ENCODE assay signal across 14 cellular contexts in the genomic region with DNA sequence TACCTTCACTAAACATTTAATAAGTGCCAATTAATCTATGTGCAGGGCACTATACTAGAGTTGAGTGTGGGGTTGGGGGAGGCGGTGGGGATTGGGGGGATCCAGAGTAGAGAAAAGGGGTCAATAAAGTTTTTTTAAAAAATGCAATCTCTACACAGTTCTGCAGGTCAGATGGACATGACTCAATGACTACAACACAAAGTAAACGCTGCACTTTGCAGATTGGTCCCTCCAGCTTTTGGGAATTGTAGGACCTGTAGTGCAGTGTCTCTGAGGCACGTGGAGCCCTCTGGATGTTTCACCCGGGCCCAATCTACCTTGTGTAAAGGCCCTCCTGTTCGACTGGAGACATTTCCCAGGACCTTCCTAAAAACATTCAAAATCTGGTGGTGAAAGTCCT. TPM values are rescaled to one million over a fixed set of nuclear protein-coding genes. Genes with fewer than 3 reads are reported as not detected.
"Had no signal": no experiment of that assay in that cellular context is flagged by ENCODE, and none has a peak within 500 bp of the region (broad histone marks: within the 10 kb centered on the region; RNA-seq: fewer than 3 reads in every experiment).

No MANE protein-coding gene starts in this region.

- H3K4me3 Mint-ChIP-seq: naive thymus-derived CD8-positive, alpha-beta T cell; type B pancreatic cell had no signal

- H3K9me3 ChIP-seq: mucosa of descending colon, right atrium auricular region had no signal

- H3K27me3 Mint-ChIP-seq: naive thymus-derived CD8-positive, alpha-beta T cell; type B pancreatic cell had no signal

- H3K27ac Mint-ChIP-seq: naive thymus-derived CD8-positive, alpha-beta T cell; type B pancreatic cell had no signal

- H3K9me3 Mint-ChIP-seq: naive thymus-derived CD8-positive, alpha-beta T cell; type B pancreatic cell had no signal

- H3K4me1 Mint-ChIP-seq: naive thymus-derived CD8-positive, alpha-beta T cell had no signal

- H3K4me3 ChIP-seq: coronary artery, mucosa of descending colon, right atrium auricular region, smooth muscle cell had no signal

- H3K36me3 ChIP-seq: right atrium auricular region had no signal

- H3K27me3 ChIP-seq: right atrium auricular region had no signal

- H3K27ac ChIP-seq: coronary artery, right atrium auricular region had no signal

- ATAC-seq: mucosa of descending colon; naive thymus-derived CD8-positive, alpha-beta T cell had no signal

- H3K36me3 Mint-ChIP-seq: naive thymus-derived CD8-positive, alpha-beta T cell; type B pancreatic cell had no signal

- H3K4me2 ChIP-seq: smooth muscle cell had no signal

- DNase-seq: effector CD4-positive, alpha-beta T cell; foreskin melanocyte; head of caudate nucleus; hippocampal formation; kidney glomerular epithelial cell; mucosa of descending colon; naive thymus-derived CD8-positive, alpha-beta T cell; posterior cingulate gyrus; stimulated activated CD4-positive, alpha-beta T cell treated with anti-CD3 and anti-CD28 coated beads, Interleukin-2, amount 100 ng/mL, for 48 hours; stimulated activated naive CD4-positive, alpha-beta T cell treated with Interleukin-2 at 50 U/mL for 16 hours had no signal

RNA-seq across cellular contexts. Expression of a gene that starts 43.5 kb away (rescaled TPM):
- total RNA-seq: naive thymus-derived CD8-positive, alpha-beta T cell had no signal
